ENCODE assay signal across 2 cellular contexts in the genomic region with DNA sequence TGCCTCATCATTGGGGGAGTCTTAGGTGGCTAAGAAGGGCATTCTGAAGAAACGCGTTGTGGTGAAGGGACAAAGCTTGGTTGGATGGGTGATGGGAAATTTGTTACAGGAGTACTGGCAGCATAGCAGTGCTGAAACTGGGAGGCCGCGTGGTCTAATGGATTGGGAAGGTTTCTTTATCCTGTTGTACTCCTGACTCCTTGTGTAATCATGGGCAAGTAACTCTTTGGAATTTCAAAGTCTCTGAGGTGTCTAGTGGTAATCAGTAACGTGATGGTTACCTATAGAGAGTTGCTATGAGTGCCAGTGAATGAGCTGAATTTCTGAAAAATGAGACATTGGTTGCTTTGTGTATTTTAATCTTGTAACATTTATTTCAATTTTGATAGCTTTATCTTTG.
TF ChIP-seq lines count a peak whose summit lies in the region.

No MANE protein-coding gene starts in this region.

TF ChIP-seq in HepG2, 621 proteins besides CTCF, POLR2A, EP300 and RAD21:
- no peak for TF ChIP-seq ZNF530 (CRISPR knock-in tag; IDR thresholded peaks at IDR 0.05; ENCODE audit: low read depth)
- TF ChIP-seq ZSCAN9 (CRISPR knock-in tag; IDR thresholded peaks at IDR 0.05; ENCODE audit: borderline replicate concordance): no peak
TF ChIP-seq in HepG2: peak in this region for 0.

TF ChIP-seq in HEK293T, 16 proteins besides CTCF, POLR2A, EP300 and RAD21:
- TF ChIP-seq FOXM1 (IDR thresholded peaks at IDR 0.05; ENCODE audit: borderline replicate concordance) (no peak), FOXA1 (IDR thresholded peaks at IDR 0.05) (no peak), FOXK2 (IDR thresholded peaks at IDR 0.05) (no peak), SUZ12 (IDR thresholded peaks at IDR 0.05) (no peak), CTBP1 (IDR thresholded peaks at IDR 0.05; ENCODE audit: borderline replicate concordance) (no peak), ELF4 (IDR thresholded peaks at IDR 0.05) (no peak), L3MBTL2 (conservative IDR thresholded peaks at IDR 0.05) (no peak), HDGF (IDR thresholded peaks at IDR 0.05; ENCODE audit: borderline replicate concordance) (no peak), TARDBP (IDR thresholded peaks at IDR 0.05) (no peak), ARNT (IDR thresholded peaks at IDR 0.05) (no peak), NFRKB (IDR thresholded peaks at IDR 0.05) (no peak), BHLHE40 (IDR thresholded peaks at IDR 0.05; ENCODE audit: borderline replicate concordance) (no peak), SP1 (IDR thresholded peaks at IDR 0.05) (no peak), LEF1 (IDR thresholded peaks at IDR 0.05; ENCODE audit: borderline replicate concordance) (no peak), ZNF384 (IDR thresholded peaks at IDR 0.05) (no peak)
- TF ChIP-seq, protein P1, sequence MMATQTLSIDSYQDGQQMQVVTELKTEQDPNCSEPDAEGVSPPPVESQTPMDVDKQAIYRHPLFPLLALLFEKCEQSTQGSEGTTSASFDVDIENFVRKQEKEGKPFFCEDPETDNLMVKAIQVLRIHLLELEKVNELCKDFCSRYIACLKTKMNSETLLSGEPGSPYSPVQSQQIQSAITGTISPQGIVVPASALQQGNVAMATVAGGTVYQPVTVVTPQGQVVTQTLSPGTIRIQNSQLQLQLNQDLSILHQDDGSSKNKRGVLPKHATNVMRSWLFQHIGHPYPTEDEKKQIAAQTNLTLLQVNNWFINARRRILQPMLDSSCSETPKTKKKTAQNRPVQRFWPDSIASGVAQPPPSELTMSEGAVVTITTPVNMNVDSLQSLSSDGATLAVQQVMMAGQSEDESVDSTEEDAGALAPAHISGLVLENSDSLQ (IDR thresholded peaks at IDR 0.05): no peak
